21 cellular contexts compared by ENCODE assay signal in the genomic region with DNA sequence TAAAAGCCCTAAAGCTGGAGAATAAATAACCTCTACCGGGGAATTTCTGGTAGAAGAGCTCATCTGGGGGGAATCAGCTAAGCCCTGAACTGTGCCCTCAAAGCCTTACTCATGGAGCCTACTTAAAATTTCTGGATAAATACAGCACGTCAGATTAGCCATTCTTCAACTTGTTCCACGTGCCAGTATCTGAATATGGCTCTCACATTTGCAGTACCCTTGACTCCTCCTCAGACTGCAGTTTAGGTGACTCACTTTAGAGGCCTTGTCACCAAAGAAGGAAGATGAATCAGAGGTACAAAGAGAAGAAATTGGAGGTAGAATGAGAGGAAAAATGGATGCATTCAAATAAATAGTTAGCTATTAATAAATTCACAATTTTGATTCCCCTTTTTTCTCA. TPM values are rescaled to one million over a fixed set of nuclear protein-coding genes. Genes with fewer than 3 reads are reported as not detected.
A peak's percentile ranks its signal among the peaks of the same experiment; 100 is the strongest.
DNase-seq lines count a peak whose midpoint lies in the region; ATAC-seq and TF ChIP-seq lines count a peak whose summit lies in the region.
"Had no signal": no experiment of that assay in that cellular context is flagged by ENCODE, and none has a peak within 500 bp of the region (broad histone marks: within the 10 kb centered on the region; RNA-seq: fewer than 3 reads in every experiment).

No MANE protein-coding gene starts in this region.

- CTCF ChIA-PET in MCF 10A (lab: Yijun Ruan, JAX) = no interaction called here
- CTCF ChIA-PET in PC-3 (lab: Charles Lee) = interaction anchor here (0.6 kb wide), 1 partner anchor 1187 kb away, joined by 4 read pairs; no protein-coding TSS in a partner anchor

- POLR2A ChIA-PET in MCF 10A (lab: Yijun Ruan, JAX) (no interaction called here), PC-3 (lab: Charles Lee; ENCODE audit: unreplicated experiment) (no interaction called here)

- peak overlapping the region; percentile 61; the same call in 1 of the 2 replicates for H2AFZ ChIP-seq in PC-3 (ENCODE audit: low read length)
- H2AFZ ChIP-seq: GM23338 had no signal

- no peak overlapping the region for H3K9ac ChIP-seq in PC-3 (ENCODE audit: low read length)
- no peak overlapping the region for H3K9ac ChIP-seq in endodermal cell (ENCODE audit: extremely low read depth, low read length, poor library complexity, severe bottlenecking)
- H3K9ac ChIP-seq: SK-N-SH had no signal

- no peak overlapping the region for H3K27ac ChIP-seq in breast epithelium
- peak overlapping the region; percentile 34 for H3K27ac ChIP-seq in PC-3 (ENCODE audit: low read length)
- no peak overlapping the region for H3K27ac ChIP-seq in endodermal cell (ENCODE audit: low read depth, low read length)

- H3K4me1 ChIP-seq in breast epithelium (no peaks in the 10 kb centered on the region), PC-3 (ENCODE audit: insufficient read depth, low read length) (peaks cover 3% of the 10 kb centered on the region; the same call in 1 of the 2 replicates), endodermal cell (ENCODE audit: control insufficient read depth, insufficient read depth, low read length) (no peaks in the 10 kb centered on the region)

- H3K9me3 Mint-ChIP-seq in MCF 10A (ENCODE audit: unreplicated experiment) = no peaks in the 10 kb centered on the region
- H3K9me3 Mint-ChIP-seq in endodermal cell = peaks cover 61% of the 10 kb centered on the region

- no peaks in the 10 kb centered on the region for H3K79me2 ChIP-seq in PC-3 (ENCODE audit: low read length)

- H3K36me3 Mint-ChIP-seq in MCF 10A (ENCODE audit: insufficient read depth, unreplicated experiment) (no peaks in the 10 kb centered on the region), endodermal cell (ENCODE audit: low read depth) (no peaks in the 10 kb centered on the region)
- H3K36me3 Mint-ChIP-seq: CD14-positive monocyte had no signal

- no peak overlapping the region for H3K4me2 ChIP-seq in PC-3 (ENCODE audit: low read length)
- H3K4me2 ChIP-seq: GM23338, SK-N-SH had no signal

- DNase-seq in MCF 10A (ENCODE audit: unreplicated experiment) = peak; percentile 39
- DNase-seq in breast epithelium (ENCODE audit: low spot score in 2 of 2) = no peak
- DNase-seq in PC-3 = peak; percentile 66
- DNase-seq in epithelial cell of proximal tubule (ENCODE audit: low read depth) = peak; percentile 1
- no peak for DNase-seq in endodermal cell
- no peak for DNase-seq in GM19238 (ENCODE audit: insufficient read length, low spot score)
- DNase-seq in NCI-H526 treated with DMSO at 0.1 percent for 48 hours (lab: John Stamatoyannopoulos, UW) = no peak
- DNase-seq: 8988T; COR-L47; DMS153; IMR-90; Kasumi-1; NCI-H1436; NCI-H2081; NCI-H69; NK-92 treated with Interleukin-12 subunit alpha and Interleukin-12 subunit beta, amount 100 ng/mL, for 24 hours; SK-N-SH had no signal

- WGBS in endodermal cell (ENCODE audit: insufficient coverage in 1 of 2, insufficient read length in 1 of 2), 2 experiments = 41 to 42% methylated on average over 3 of the region's 3 CpGs

- ATAC-seq in PC-3 (peak; percentile 99), GM18505 (IDR thresholded peaks at IDR 0.05; ENCODE audit: unreplicated experiment) (no peak)
- ATAC-seq: GM23338, Right ventricle myocardium inferior had no signal

- H3K27me3 ChIP-seq in breast epithelium = no peaks in the 10 kb centered on the region
- H3K27me3 ChIP-seq in PC-3 (ENCODE audit: low read length) = no peaks in the 10 kb centered on the region
- H3K27me3 ChIP-seq in endodermal cell (ENCODE audit: control insufficient read depth, insufficient read depth, low read length, poor library complexity, severe bottlenecking) = no peaks in the 10 kb centered on the region

- H3K4me1 Mint-ChIP-seq in MCF 10A (ENCODE audit: insufficient read depth, unreplicated experiment) (peaks cover 13% of the 10 kb centered on the region), endodermal cell (no peaks in the 10 kb centered on the region)
- H3K4me1 Mint-ChIP-seq: CD14-positive monocyte, GM23338 had no signal

- H3K9me3 ChIP-seq in breast epithelium (no peaks in the 10 kb centered on the region), PC-3 (ENCODE audit: low read length) (no peaks in the 10 kb centered on the region), endodermal cell (ENCODE audit: control insufficient read depth, low read length) (peaks cover 24% of the 10 kb centered on the region)
- H3K9me3 ChIP-seq: SK-N-SH had no signal

- no peaks in the 10 kb centered on the region for H3K9me2 ChIP-seq in PC-3 (replicated peaks; ENCODE audit: low read length)
- H3K9me2 ChIP-seq: SK-N-SH had no signal

- no peak overlapping the region for H3K27ac Mint-ChIP-seq in MCF 10A (ENCODE audit: low read depth, unreplicated experiment)
- no peak overlapping the region for H3K27ac Mint-ChIP-seq in endodermal cell
- H3K27ac Mint-ChIP-seq: CD14-positive monocyte, GM23338 had no signal

- H3K27me3 Mint-ChIP-seq in MCF 10A (ENCODE audit: insufficient read depth, unreplicated experiment) (no peaks in the 10 kb centered on the region), endodermal cell (ENCODE audit: insufficient read depth) (no peaks in the 10 kb centered on the region)

- no peaks in the 10 kb centered on the region for H4K20me1 ChIP-seq in PC-3 (ENCODE audit: low read length)

- BruUV-seq in MCF 10A (replicated peaks; lab: Mats Ljungman, UMichigan) = no TSS peak
- BruUV-seq in PC-3 (replicated peaks; lab: Mats Ljungman, UMichigan) = no TSS peak

- H3K36me3 ChIP-seq in breast epithelium = no peaks in the 10 kb centered on the region
- no peaks in the 10 kb centered on the region for H3K36me3 ChIP-seq in PC-3 (ENCODE audit: low read depth, low read length)
- H3K36me3 ChIP-seq in endodermal cell (ENCODE audit: control insufficient read depth, insufficient read depth, low read length) = no peaks in the 10 kb centered on the region

- no peak for TF ChIP-seq CTCF in MCF 10A (IDR thresholded peaks at IDR 0.05; ENCODE audit: unreplicated experiment)
- no peak for TF ChIP-seq CTCF in breast epithelium (IDR thresholded peaks at IDR 0.05)
- TF ChIP-seq CTCF in PC-3 (conservative IDR thresholded peaks at IDR 0.05; ENCODE audit: low read depth, low read length) = no peak
- TF ChIP-seq CTCF in epithelial cell of proximal tubule (conservative IDR thresholded peaks at IDR 0.05; ENCODE audit: low read depth, low read length) = no peak
- TF ChIP-seq CTCF in endodermal cell (conservative IDR thresholded peaks at IDR 0.05) = no peak

- intact Hi-C loops in MCF 10A (cut with micrococcal nuclease) (no loop called here), breast epithelium (cut with DNase I; ENCODE audit: low total_unique reads) (no loop called here), PC-3 (cut with micrococcal nuclease) (no loop called here)

- H3K4me3 ChIP-seq in breast epithelium (no peak overlapping the region), PC-3 (ENCODE audit: low read length) (no peak overlapping the region), epithelial cell of proximal tubule (ENCODE audit: low read depth, low read length) (no peak overlapping the region), endodermal cell (ENCODE audit: low read length) (no peak overlapping the region)
- H3K4me3 ChIP-seq: GM23338 had no signal

- no peak overlapping the region for H3K4me3 Mint-ChIP-seq in MCF 10A (ENCODE audit: unreplicated experiment)
- H3K4me3 Mint-ChIP-seq in endodermal cell = no peak overlapping the region
- H3K4me3 Mint-ChIP-seq: CD14-positive monocyte, GM23338 had no signal

- TF ChIP-seq POLR2A in breast epithelium (IDR thresholded peaks at IDR 0.05) = no peak
- no peak for TF ChIP-seq POLR2A in GM18505 (IDR thresholded peaks at IDR 0.05; ENCODE audit: borderline replicate concordance, extremely low read depth, insufficient read depth, insufficient read length)

- no peaks in the 10 kb centered on the region for H3F3A ChIP-seq in PC-3 (ENCODE audit: low read length, unreplicated experiment)

RNA-seq across cellular contexts. Expression of gene POTEC, which starts 34.6 kb away (rescaled TPM):
- total RNA-seq in MCF 10A (2022) (not detected in 2 replicates), breast epithelium (1 to 10 TPM in 1 of 3 donors, not detected in 2; 4.9 TPM), PC-3 (2014; rRNA removed) (0.04 TPM in 1 of 2 replicates, not detected in the other), epithelial cell of proximal tubule (not detected in 2 replicates), endodermal cell (1 to 10 TPM in 1 of 2 donors, not detected in 1; 1.7 TPM)
- 0.04 TPM for polyA plus RNA-seq in endodermal cell (2013, experiment 1 of 2)
- polyA plus RNA-seq in endodermal cell (2013, experiment 2 of 2) = 0.21 TPM
- total RNA-seq: GM23338, IMR-90, Right ventricle myocardium inferior had no signal
- polyA plus RNA-seq: CD14-positive monocyte, GM23338, IMR-90, SK-N-SH had no signal

Comparison
In these comparisons a context has a peak if more than half of its experiments do, and no peak if none do; other contexts are left out.
1. DNase-seq: peak in MCF 10A (single experiment), PC-3 (single experiment) and epithelial cell of proximal tubule (single experiment); none in breast epithelium (0 of 2), endodermal cell (single experiment), GM19238 (single experiment) and NCI-H526 treated with DMSO at 0.1 percent for 48 hours (single experiment).